In the genomic region with DNA sequence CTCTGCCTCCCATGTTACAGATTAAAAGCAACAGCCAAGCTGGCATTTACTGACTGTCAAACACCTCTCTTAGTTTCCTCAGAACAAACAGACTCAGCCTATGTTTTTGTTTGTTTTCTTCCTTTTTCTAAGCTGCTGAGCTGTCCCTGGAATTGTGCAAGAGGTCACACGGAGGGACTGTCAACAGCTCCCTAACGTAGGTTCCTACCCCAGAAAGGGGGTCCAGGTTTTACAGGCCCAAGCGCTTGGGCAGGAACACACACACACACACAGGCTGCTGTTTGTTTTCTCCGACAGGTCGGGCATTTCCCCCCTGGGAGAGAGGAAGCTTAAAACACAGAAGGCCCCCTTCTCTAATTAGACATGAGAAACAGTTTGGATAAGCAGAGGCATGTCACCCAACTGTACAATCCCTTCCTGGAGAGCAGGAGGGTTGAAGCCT, we compare ENCODE assay signal across 1 cellular context.
A peak's percentile ranks its signal among the peaks of the same experiment; 100 is the strongest.
TF ChIP-seq lines count a peak whose summit lies in the region.

No MANE protein-coding gene starts in this region.

TF ChIP-seq in HepG2, 621 proteins besides CTCF, POLR2A, EP300 and RAD21 (continued from another document and continues in another):
- TF ChIP-seq GATAD1 (CRISPR knock-in tag; IDR thresholded peaks at IDR 0.05) (peak; percentile 78), ZNF329 (CRISPR knock-in tag; IDR thresholded peaks at IDR 0.05; ENCODE audit: low read depth) (no peak), ZNF235 (CRISPR knock-in tag; IDR thresholded peaks at IDR 0.05; ENCODE audit: borderline replicate concordance) (no peak), FOXK1 (CRISPR knock-in tag; IDR thresholded peaks at IDR 0.05; ENCODE audit: borderline replicate concordance, low read depth) (peak; percentile 99), ZNF451 (CRISPR knock-in tag; IDR thresholded peaks at IDR 0.05) (peak; percentile 47; the same call in 1 of the 2 replicates), U2AF1 (optimal IDR thresholded peaks at IDR 0.05; ENCODE audit: low read depth, low read length) (peak; percentile 65), ZBTB7A (CRISPR knock-in tag; IDR thresholded peaks at IDR 0.05) (peak; percentile 99), PHF21A (CRISPR knock-in tag; IDR thresholded peaks at IDR 0.05) (peak; percentile 98), ISX (CRISPR knock-in tag; conservative IDR thresholded peaks at IDR 0.05) (no peak), NFIC (IDR thresholded peaks at IDR 0.05; ENCODE audit: low read length) (peak; percentile 97), NONO (IDR thresholded peaks at IDR 0.05) (no peak), NONO (CRISPR knock-in tag; conservative IDR thresholded peaks at IDR 0.05) (peak; percentile 92), ZZZ3 (CRISPR knock-in tag; IDR thresholded peaks at IDR 0.05; ENCODE audit: borderline replicate concordance) (no peak), ZNF350 (CRISPR knock-in tag; IDR thresholded peaks at IDR 0.05; ENCODE audit: borderline replicate concordance, low read depth) (peak; percentile 91), ZFYVE20 (CRISPR knock-in tag; IDR thresholded peaks at IDR 0.05; ENCODE audit: borderline replicate concordance, low read depth) (no peak), EEA1 (CRISPR knock-in tag; IDR thresholded peaks at IDR 0.05; ENCODE audit: borderline replicate concordance) (no peak), NR2F2 (IDR thresholded peaks at IDR 0.05; ENCODE audit: borderline replicate concordance, low read depth) (peak; percentile 98), SALL2 (CRISPR knock-in tag; IDR thresholded peaks at IDR 0.05) (peak; percentile 83), FOXJ3 (CRISPR knock-in tag; IDR thresholded peaks at IDR 0.05; ENCODE audit: borderline replicate concordance) (peak; percentile 99), ZNF274 (CRISPR knock-in tag; IDR thresholded peaks at IDR 0.05) (no peak; the same call in 1 of the 2 replicates), ZNF382 (CRISPR knock-in tag; IDR thresholded peaks at IDR 0.05; ENCODE audit: borderline replicate concordance) (no peak), JUND (CRISPR knock-in tag; IDR thresholded peaks at IDR 0.05) (peak; percentile 81), RFX3 (CRISPR knock-in tag; IDR thresholded peaks at IDR 0.05) (peak; percentile 35; the same call in 1 of the 2 replicates), CREBL2 (CRISPR knock-in tag; IDR thresholded peaks at IDR 0.05; ENCODE audit: borderline replicate concordance) (no peak), SP4 (CRISPR knock-in tag; IDR thresholded peaks at IDR 0.05) (0 out of 2 replicates have a peak, but pooled peaks have one; percentile 27), ZNF292 (CRISPR knock-in tag; IDR thresholded peaks at IDR 0.05; ENCODE audit: borderline replicate concordance, low read depth) (peak; percentile 98), POLR2G (IDR thresholded peaks at IDR 0.05; ENCODE audit: low read depth, low read length) (peak; percentile 28; the same call in 1 of the 2 replicates), IKZF4 (CRISPR knock-in tag; IDR thresholded peaks at IDR 0.05; ENCODE audit: borderline replicate concordance, low read depth, not compliant biosample characterization) (no peak), ZNF724P (CRISPR knock-in tag; IDR thresholded peaks at IDR 0.05; ENCODE audit: borderline replicate concordance) (no peak), ZNF547 (CRISPR knock-in tag; IDR thresholded peaks at IDR 0.05) (peak; percentile 50; the same call in 1 of the 2 replicates), KLF16 (CRISPR knock-in tag; IDR thresholded peaks at IDR 0.05) (peak in 1 of 2 experiments; percentile 92; a peak in 2 of 4 replicates), MXD1 (CRISPR knock-in tag; IDR thresholded peaks at IDR 0.05) (no peak), NR2F1 (CRISPR knock-in tag; IDR thresholded peaks at IDR 0.05) (peak; percentile 93 to 97), ATF1 (CRISPR knock-in tag; IDR thresholded peaks at IDR 0.05) (peak; percentile 77), MLLT10 (CRISPR knock-in tag; IDR thresholded peaks at IDR 0.05) (no peak), RFXANK (CRISPR knock-in tag; IDR thresholded peaks at IDR 0.05) (0 out of 2 replicates have a peak, but pooled peaks have one; percentile 45), MED8 (CRISPR knock-in tag; IDR thresholded peaks at IDR 0.05; ENCODE audit: insufficient replicate concordance) (peak; percentile 99), SP5 (CRISPR knock-in tag; IDR thresholded peaks at IDR 0.05; ENCODE audit: borderline replicate concordance, low read depth) (peak; percentile 82; the same call in 1 of the 2 replicates), JUNB (CRISPR knock-in tag; IDR thresholded peaks at IDR 0.05; ENCODE audit: borderline replicate concordance) (peak; percentile 88; the same call in 1 of the 2 replicates), NFYB (CRISPR knock-in tag; IDR thresholded peaks at IDR 0.05) (peak; percentile 43; the same call in 1 of the 2 replicates)
- TF ChIP-seq, protein P1, sequence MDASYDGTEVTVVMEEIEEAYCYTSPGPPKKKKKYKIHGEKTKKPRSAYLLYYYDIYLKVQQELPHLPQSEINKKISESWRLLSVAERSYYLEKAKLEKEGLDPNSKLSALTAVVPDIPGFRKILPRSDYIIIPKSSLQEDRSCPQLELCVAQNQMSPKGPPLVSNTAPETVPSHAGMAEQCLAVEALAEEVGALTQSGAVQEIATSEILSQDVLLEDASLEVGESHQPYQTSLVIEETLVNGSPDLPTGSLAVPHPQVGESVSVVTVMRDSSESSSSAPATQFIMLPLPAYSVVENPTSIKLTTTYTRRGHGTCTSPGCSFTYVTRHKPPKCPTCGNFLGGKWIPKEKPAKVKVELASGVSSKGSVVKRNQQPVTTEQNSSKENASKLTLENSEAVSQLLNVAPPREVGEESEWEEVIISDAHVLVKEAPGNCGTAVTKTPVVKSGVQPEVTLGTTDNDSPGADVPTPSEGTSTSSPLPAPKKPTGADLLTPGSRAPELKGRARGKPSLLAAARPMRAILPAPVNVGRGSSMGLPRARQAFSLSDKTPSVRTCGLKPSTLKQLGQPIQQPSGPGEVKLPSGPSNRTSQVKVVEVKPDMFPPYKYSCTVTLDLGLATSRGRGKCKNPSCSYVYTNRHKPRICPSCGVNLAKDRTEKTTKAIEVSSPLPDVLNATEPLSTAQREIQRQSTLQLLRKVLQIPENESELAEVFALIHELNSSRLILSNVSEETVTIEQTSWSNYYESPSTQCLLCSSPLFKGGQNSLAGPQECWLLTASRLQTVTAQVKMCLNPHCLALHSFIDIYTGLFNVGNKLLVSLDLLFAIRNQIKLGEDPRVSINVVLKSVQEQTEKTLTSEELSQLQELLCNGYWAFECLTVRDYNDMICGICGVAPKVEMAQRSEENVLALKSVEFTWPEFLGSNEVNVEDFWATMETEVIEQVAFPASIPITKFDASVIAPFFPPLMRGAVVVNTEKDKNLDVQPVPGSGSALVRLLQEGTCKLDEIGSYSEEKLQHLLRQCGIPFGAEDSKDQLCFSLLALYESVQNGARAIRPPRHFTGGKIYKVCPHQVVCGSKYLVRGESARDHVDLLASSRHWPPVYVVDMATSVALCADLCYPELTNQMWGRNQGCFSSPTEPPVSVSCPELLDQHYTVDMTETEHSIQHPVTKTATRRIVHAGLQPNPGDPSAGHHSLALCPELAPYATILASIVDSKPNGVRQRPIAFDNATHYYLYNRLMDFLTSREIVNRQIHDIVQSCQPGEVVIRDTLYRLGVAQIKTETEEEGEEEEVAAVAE (CRISPR knock-in tag; IDR thresholded peaks at IDR 0.05; ENCODE audit: borderline replicate concordance) = peak; percentile 86; the same call in 1 of the 2 replicates
- TF ChIP-seq, protein P2, sequence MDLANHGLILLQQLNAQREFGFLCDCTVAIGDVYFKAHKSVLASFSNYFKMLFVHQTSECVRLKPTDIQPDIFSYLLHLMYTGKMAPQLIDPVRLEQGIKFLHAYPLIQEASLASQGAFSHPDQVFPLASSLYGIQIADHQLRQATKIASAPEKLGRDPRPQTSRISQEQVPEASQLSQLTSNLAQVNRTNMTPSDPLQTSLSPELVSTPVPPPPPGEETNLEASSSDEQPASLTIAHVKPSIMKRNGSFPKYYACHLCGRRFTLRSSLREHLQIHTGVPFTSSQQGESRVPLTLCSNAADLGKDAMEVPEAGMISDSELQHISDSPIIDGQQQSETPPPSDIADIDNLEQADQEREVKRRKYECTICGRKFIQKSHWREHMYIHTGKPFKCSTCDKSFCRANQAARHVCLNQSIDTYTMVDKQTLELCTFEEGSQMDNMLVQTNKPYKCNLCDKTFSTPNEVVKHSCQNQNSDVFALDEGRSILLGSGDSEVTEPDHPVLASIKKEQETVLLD (CRISPR knock-in tag; IDR thresholded peaks at IDR 0.05; ENCODE audit: low read depth) = peak; percentile 71
- TF ChIP-seq, protein P3, sequence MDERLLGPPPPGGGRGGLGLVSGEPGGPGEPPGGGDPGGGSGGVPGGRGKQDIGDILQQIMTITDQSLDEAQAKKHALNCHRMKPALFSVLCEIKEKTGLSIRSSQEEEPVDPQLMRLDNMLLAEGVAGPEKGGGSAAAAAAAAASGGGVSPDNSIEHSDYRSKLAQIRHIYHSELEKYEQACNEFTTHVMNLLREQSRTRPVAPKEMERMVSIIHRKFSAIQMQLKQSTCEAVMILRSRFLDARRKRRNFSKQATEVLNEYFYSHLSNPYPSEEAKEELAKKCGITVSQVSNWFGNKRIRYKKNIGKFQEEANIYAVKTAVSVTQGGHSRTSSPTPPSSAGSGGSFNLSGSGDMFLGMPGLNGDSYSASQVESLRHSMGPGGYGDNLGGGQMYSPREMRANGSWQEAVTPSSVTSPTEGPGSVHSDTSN (CRISPR knock-in tag; IDR thresholded peaks at IDR 0.05) = 0 out of 2 replicates have a peak, but pooled peaks have one; percentile 43
- TF ChIP-seq, protein P4, sequence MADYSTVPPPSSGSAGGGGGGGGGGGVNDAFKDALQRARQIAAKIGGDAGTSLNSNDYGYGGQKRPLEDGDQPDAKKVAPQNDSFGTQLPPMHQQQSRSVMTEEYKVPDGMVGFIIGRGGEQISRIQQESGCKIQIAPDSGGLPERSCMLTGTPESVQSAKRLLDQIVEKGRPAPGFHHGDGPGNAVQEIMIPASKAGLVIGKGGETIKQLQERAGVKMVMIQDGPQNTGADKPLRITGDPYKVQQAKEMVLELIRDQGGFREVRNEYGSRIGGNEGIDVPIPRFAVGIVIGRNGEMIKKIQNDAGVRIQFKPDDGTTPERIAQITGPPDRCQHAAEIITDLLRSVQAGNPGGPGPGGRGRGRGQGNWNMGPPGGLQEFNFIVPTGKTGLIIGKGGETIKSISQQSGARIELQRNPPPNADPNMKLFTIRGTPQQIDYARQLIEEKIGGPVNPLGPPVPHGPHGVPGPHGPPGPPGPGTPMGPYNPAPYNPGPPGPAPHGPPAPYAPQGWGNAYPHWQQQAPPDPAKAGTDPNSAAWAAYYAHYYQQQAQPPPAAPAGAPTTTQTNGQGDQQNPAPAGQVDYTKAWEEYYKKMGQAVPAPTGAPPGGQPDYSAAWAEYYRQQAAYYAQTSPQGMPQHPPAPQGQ (CRISPR knock-in tag; IDR thresholded peaks at IDR 0.05; ENCODE audit: borderline replicate concordance) = no peak
- TF ChIP-seq, protein P5, sequence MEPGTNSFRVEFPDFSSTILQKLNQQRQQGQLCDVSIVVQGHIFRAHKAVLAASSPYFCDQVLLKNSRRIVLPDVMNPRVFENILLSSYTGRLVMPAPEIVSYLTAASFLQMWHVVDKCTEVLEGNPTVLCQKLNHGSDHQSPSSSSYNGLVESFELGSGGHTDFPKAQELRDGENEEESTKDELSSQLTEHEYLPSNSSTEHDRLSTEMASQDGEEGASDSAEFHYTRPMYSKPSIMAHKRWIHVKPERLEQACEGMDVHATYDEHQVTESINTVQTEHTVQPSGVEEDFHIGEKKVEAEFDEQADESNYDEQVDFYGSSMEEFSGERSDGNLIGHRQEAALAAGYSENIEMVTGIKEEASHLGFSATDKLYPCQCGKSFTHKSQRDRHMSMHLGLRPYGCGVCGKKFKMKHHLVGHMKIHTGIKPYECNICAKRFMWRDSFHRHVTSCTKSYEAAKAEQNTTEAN (CRISPR knock-in tag; conservative IDR thresholded peaks at IDR 0.05) = peak; percentile 95
- TF ChIP-seq, protein P6, sequence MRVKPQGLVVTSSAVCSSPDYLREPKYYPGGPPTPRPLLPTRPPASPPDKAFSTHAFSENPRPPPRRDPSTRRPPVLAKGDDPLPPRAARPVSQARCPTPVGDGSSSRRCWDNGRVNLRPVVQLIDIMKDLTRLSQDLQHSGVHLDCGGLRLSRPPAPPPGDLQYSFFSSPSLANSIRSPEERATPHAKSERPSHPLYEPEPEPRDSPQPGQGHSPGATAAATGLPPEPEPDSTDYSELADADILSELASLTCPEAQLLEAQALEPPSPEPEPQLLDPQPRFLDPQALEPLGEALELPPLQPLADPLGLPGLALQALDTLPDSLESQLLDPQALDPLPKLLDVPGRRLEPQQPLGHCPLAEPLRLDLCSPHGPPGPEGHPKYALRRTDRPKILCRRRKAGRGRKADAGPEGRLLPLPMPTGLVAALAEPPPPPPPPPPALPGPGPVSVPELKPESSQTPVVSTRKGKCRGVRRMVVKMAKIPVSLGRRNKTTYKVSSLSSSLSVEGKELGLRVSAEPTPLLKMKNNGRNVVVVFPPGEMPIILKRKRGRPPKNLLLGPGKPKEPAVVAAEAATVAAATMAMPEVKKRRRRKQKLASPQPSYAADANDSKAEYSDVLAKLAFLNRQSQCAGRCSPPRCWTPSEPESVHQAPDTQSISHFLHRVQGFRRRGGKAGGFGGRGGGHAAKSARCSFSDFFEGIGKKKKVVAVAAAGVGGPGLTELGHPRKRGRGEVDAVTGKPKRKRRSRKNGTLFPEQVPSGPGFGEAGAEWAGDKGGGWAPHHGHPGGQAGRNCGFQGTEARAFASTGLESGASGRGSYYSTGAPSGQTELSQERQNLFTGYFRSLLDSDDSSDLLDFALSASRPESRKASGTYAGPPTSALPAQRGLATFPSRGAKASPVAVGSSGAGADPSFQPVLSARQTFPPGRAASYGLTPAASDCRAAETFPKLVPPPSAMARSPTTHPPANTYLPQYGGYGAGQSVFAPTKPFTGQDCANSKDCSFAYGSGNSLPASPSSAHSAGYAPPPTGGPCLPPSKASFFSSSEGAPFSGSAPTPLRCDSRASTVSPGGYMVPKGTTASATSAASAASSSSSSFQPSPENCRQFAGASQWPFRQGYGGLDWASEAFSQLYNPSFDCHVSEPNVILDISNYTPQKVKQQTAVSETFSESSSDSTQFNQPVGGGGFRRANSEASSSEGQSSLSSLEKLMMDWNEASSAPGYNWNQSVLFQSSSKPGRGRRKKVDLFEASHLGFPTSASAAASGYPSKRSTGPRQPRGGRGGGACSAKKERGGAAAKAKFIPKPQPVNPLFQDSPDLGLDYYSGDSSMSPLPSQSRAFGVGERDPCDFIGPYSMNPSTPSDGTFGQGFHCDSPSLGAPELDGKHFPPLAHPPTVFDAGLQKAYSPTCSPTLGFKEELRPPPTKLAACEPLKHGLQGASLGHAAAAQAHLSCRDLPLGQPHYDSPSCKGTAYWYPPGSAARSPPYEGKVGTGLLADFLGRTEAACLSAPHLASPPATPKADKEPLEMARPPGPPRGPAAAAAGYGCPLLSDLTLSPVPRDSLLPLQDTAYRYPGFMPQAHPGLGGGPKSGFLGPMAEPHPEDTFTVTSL (CRISPR knock-in tag; IDR thresholded peaks at IDR 0.05; ENCODE audit: borderline replicate concordance) = peak; percentile 99; the same call in 1 of the 2 replicates
